Comparison of ENCODE assay signal across 8 cellular contexts in genomic region chr7:71735961-71736556, GRCh38.
A peak's percentile ranks its signal among the peaks of the same experiment; 100 is the strongest.
DNase-seq lines count a peak whose midpoint lies in the region; ATAC-seq and TF ChIP-seq lines count a peak whose summit lies in the region.

No MANE protein-coding gene starts in this region.

- CTCF ChIA-PET in RWPE1 (lab: Yijun Ruan, JAX) = interaction anchor here (0.5 to 1.4 kb wide), 4 partner anchors 12 to 907 kb away, joined by 3 to 8 read pairs (median 3); no protein-coding TSS in a partner anchor

- no peaks in the 10 kb centered on the region for H3K27me3 ChIP-seq in gastrocnemius medialis

- H3K4me3 ChIP-seq in gastrocnemius medialis = no peak overlapping the region

- H3K36me3 ChIP-seq in gastrocnemius medialis = no peaks in the 10 kb centered on the region

- DNase-seq in SIG-M5 treated with dmso at 0.1 percent for 504 hours (lab: John Stamatoyannopoulos, UW; ENCODE audit: unreplicated experiment) (peak; percentile 32), SIG-M5 (lab: John Stamatoyannopoulos, UW) (no peak), KG1 (lab: John Stamatoyannopoulos, UW) (peak; percentile 70), RWPE1 (ENCODE audit: low spot score) (peak; percentile 37), astrocyte of the hippocampus (ENCODE audit: low read depth, low spot score) (peak; percentile 87), iPS DF 4.7 (ENCODE audit: extremely low read depth, low spot score) (peak; percentile 87), gastrocnemius medialis (peak; percentile 23 to 27)

- ATAC-seq in gastrocnemius medialis (peak in 1 of 2 donors; percentile 66), GM21528 (IDR thresholded peaks at IDR 0.05; ENCODE audit: low FRiP score, unreplicated experiment) (no peak)

- POLR2A ChIA-PET in RWPE1 (lab: Yijun Ruan, JAX; ENCODE audit: low non-redundant PET) = no interaction called here

- peaks cover 0 to 3% of the 10 kb centered on the region in 2 donors for H3K4me1 ChIP-seq in gastrocnemius medialis

- H3K27ac ChIP-seq in RWPE1 = no peak overlapping the region
- no peak overlapping the region for H3K27ac ChIP-seq in gastrocnemius medialis

- TF ChIP-seq POLR2A in gastrocnemius medialis (IDR thresholded peaks at IDR 0.05) = no peak

- in situ Hi-C loops in gastrocnemius medialis (cut with MboI; ENCODE audit: low sequenced_read_pairs in 4 of 4) = loop anchor here (5.0 kb wide), 1 partner anchor 879 kb away; no protein-coding TSS in a partner anchor

- TF ChIP-seq CTCF in RWPE1 (conservative IDR thresholded peaks at IDR 0.05; ENCODE audit: low read depth) (peak; percentile 70), gastrocnemius medialis (IDR thresholded peaks at IDR 0.05 in 4 of 5, conservative IDR thresholded peaks at IDR 0.05 in 1 of 5) (peak; percentile 58 to 89 (median 73))

- intact Hi-C loops in gastrocnemius medialis (cut with DNase I; ENCODE audit: low total_unique reads) = loop anchor here (1.0 kb wide), 1 partner anchor 879 kb away; no protein-coding TSS in a partner anchor

- no peaks in the 10 kb centered on the region for H3K9me3 ChIP-seq in gastrocnemius medialis
